Comparison of ENCODE assay signal across 12 cellular contexts in genomic region chr10:36802523-36803153, GRCh38.
DNase-seq lines count a peak whose midpoint lies in the region; TF ChIP-seq lines count a peak whose summit lies in the region.
"Had no signal": no experiment of that assay in that cellular context is flagged by ENCODE, and none has a peak within 500 bp of the region (broad histone marks: within the 10 kb centered on the region; RNA-seq: fewer than 3 reads in every experiment).

No MANE protein-coding gene starts in this region.

- H3K4me1 Mint-ChIP-seq in nephron progenitor cell: peaks cover 29% of the 10 kb centered on the region

- POLR2A ChIA-PET in GM10248 (lab: Yijun Ruan, JAX): no interaction called here

- H3K4me3 Mint-ChIP-seq in nephron progenitor cell: peak overlapping the region; percentile 32
- H3K4me3 Mint-ChIP-seq: activated T-cell treated with anti-CD3 and anti-CD28 coated beads, Interleukin-2, amount 50 U/mL, for 72 hours had no signal

- CTCF ChIA-PET in GM10248 (lab: Yijun Ruan, JAX): no interaction called here

- H3K27ac Mint-ChIP-seq in nephron progenitor cell: peak overlapping the region; percentile 92
- H3K27ac Mint-ChIP-seq: activated T-cell treated with anti-CD3 and anti-CD28 coated beads, Interleukin-2, amount 50 U/mL, for 72 hours had no signal

- no peaks in the 10 kb centered on the region for H3K27me3 Mint-ChIP-seq in nephron progenitor cell (ENCODE audit: low read depth, poor library complexity)

- TF ChIP-seq CTCF in fibroblast of mammary gland (conservative IDR thresholded peaks at IDR 0.05; ENCODE audit: control insufficient read depth, insufficient read depth, low read depth, low read length) (no peak), nephron progenitor cell (IDR thresholded peaks at IDR 0.05) (no peak), GM10248 (IDR thresholded peaks at IDR 0.05; ENCODE audit: control extremely low read depth, extremely low read depth, low read depth, missing control alignments) (no peak)

- peaks cover 29% of the 10 kb centered on the region for H3K9me3 Mint-ChIP-seq in nephron progenitor cell

- no peaks in the 10 kb centered on the region for H3K36me3 Mint-ChIP-seq in nephron progenitor cell (ENCODE audit: low read depth)

- DNase-seq in AG20443 (ENCODE audit: low spot score) (peak; percentile 27), NCI-H524 treated with DMSO at 0.1 percent for 48 hours (lab: John Stamatoyannopoulos, UW) (peak; percentile 63), fibroblast of mammary gland (ENCODE audit: low read depth) (peak; percentile 12), nephron progenitor cell (peak; percentile 15), NCI-H748 (lab: John Stamatoyannopoulos, UW; ENCODE audit: unreplicated experiment) (no peak), NCI-H774 (lab: John Stamatoyannopoulos, UW) (no peak), OCI-M2 (lab: John Stamatoyannopoulos, UW; ENCODE audit: unreplicated experiment) (no peak), GM10248 (ENCODE audit: extremely low spot score) (no peak)
- DNase-seq: activated T-cell treated with anti-CD3 and anti-CD28 coated beads, Interleukin-2, amount 50 U/mL, for 72 hours; NCI-H2081 treated with DMSO at 0.1 percent for 48 hours; RPMI8226; stimulated activated CD4-positive, alpha-beta T cell treated with anti-CD3 and anti-CD28 coated beads, Interleukin-15, amount 100 ng/mL, for 24 hours had no signal

- no peak overlapping the region for H3K4me3 ChIP-seq in fibroblast of mammary gland (ENCODE audit: control insufficient read depth, low read depth, low read length)

Comparison
In these comparisons a context has a peak if more than half of its experiments do, and no peak if none do; other contexts are left out.
1. DNase-seq: peak in AG20443 (single experiment), NCI-H524 treated with DMSO at 0.1 percent for 48 hours (single experiment), fibroblast of mammary gland (single experiment) and nephron progenitor cell (single experiment); none in NCI-H748 (single experiment), NCI-H774 (single experiment), OCI-M2 (single experiment) and GM10248 (single experiment).